ENCODE assay signal across 17 cellular contexts in genomic region chr17:18006495-18007239, GRCh38.
"Had no signal": no experiment of that assay in that cellular context is flagged by ENCODE, and none has a peak within 500 bp of the region (broad histone marks: within the 10 kb centered on the region; RNA-seq: fewer than 3 reads in every experiment).

No MANE protein-coding gene starts in this region.

- ATAC-seq: esophagus mucosa; left lung; stimulated activated naive CD8-positive, alpha-beta T cell treated with anti-CD3 and anti-CD28 coated beads, Interleukin-15, amount 100 ng/mL, for 72 hours had no signal

- H3K27ac Mint-ChIP-seq: activated naive CD8-positive, alpha-beta T cell; nephron had no signal

- H3K27me3 ChIP-seq: left lung, testis had no signal

- H3K4me1 ChIP-seq: left lung, testis had no signal

- H3K27me3 Mint-ChIP-seq: activated naive CD8-positive, alpha-beta T cell; stimulated activated naive CD8-positive, alpha-beta T cell treated with anti-CD3 and anti-CD28 coated beads, Interleukin-15, amount 100 ng/mL, for 72 hours had no signal

- H3K9me3 ChIP-seq: left lung, testis had no signal

- H3K4me3 ChIP-seq: left lung, testis had no signal

- H3K9me3 Mint-ChIP-seq: nephron; stimulated activated naive CD8-positive, alpha-beta T cell treated with anti-CD3 and anti-CD28 coated beads, Interleukin-15, amount 100 ng/mL, for 72 hours had no signal

- DNase-seq: activated CD4-positive, alpha-beta T cell treated with anti-CD3 and anti-CD28 coated beads for 4 hours; activated gamma-delta T cell; anterior cingulate cortex; hypothalamus; left lung; stimulated activated CD4-positive, alpha-beta T cell treated with anti-CD3 and anti-CD28 coated beads, Interleukin-15, amount 100 ng/mL, for 24 hours; stimulated activated CD4-positive, alpha-beta T cell treated with anti-CD3 and anti-CD28 coated beads, Interleukin-4, amount 100 ng/mL, for 4 hours; stimulated activated naive CD8-positive, alpha-beta T cell treated with anti-CD3 and anti-CD28 coated beads, Interleukin-15, amount 100 ng/mL, for 72 hours; T1000; testis had no signal

- H3K27ac ChIP-seq: left lung, parathyroid adenoma, testis, VCaP had no signal

- H3K4me3 Mint-ChIP-seq: activated naive CD8-positive, alpha-beta T cell; nephron; stimulated activated naive CD8-positive, alpha-beta T cell treated with anti-CD3 and anti-CD28 coated beads, Interleukin-15, amount 100 ng/mL, for 72 hours had no signal

- FAIRE-seq: endometrium, urothelium cell line had no signal

- H3K4me1 Mint-ChIP-seq: nephron had no signal
